24 cellular contexts compared by ENCODE assay signal in genomic region chr1:226335653-226336052, GRCh38.
"Had no signal": no experiment of that assay in that cellular context is flagged by ENCODE, and none has a peak within 500 bp of the region (broad histone marks: within the 10 kb centered on the region; RNA-seq: fewer than 3 reads in every experiment).

No MANE protein-coding gene starts in this region.

- H3K4me1 ChIP-seq: colonic mucosa had no signal

- H3K9me3 ChIP-seq: colonic mucosa, esophagus squamous epithelium, left ventricle myocardium inferior, lower lobe of right lung, stomach, thoracic aorta, transverse colon had no signal

- FAIRE-seq: kidney had no signal

- DNase-seq: colonic mucosa; dermis blood vessel endothelial cell; esophagus squamous epithelium; foreskin melanocyte; head of caudate nucleus; kidney; left cardiac atrium; left ventricle myocardium inferior; lower lobe of right lung; mesenchymal stem cell; naive B cell; posterior cingulate gyrus; spleen; stimulated activated CD4-positive, alpha-beta T cell treated with anti-CD3 and anti-CD28 coated beads, Interleukin-15, amount 100 ng/mL, for 24 hours; stimulated activated CD4-positive, alpha-beta T cell treated with anti-CD3 and anti-CD28 coated beads, Interleukin-2, amount 100 ng/mL, for 24 hours; stimulated activated CD4-positive, alpha-beta T cell treated with anti-CD3 and anti-CD28 coated beads, Interleukin-4, amount 100 ng/mL, for 4 hours; stimulated activated naive B cell treated with anti-CD40 and anti-IgM and Interleukin-4, amounts not matched to agents 10 μg/mL and 1 μg/mL and 100 μg/mL, for 72 hours; stomach; substantia nigra; transverse colon had no signal

- H3K4me3 Mint-ChIP-seq: naive B cell; neural crest cell; stimulated activated naive B cell treated with anti-CD40 and anti-IgM and Interleukin-4, amounts not matched to agents 10 μg/mL and 1 μg/mL and 100 μg/mL, for 72 hours had no signal

- H3K4me2 ChIP-seq: hepatocyte had no signal

- H3K79me2 ChIP-seq: hepatocyte had no signal

- H3K4me3 ChIP-seq: colonic mucosa, esophagus squamous epithelium, hepatocyte, left ventricle myocardium inferior, lower lobe of right lung, spleen, stomach, thoracic aorta, transverse colon had no signal

- ATAC-seq: left cardiac atrium; lower lobe of right lung; sciatic nerve; stimulated activated naive B cell treated with anti-CD40 and anti-IgM and Interleukin-4, amounts not matched to agents 10 μg/mL and 1 μg/mL and 100 μg/mL, for 72 hours had no signal

- H3K27ac Mint-ChIP-seq: stimulated activated naive B cell treated with anti-CD40 and anti-IgM and Interleukin-4, amounts not matched to agents 10 μg/mL and 1 μg/mL and 100 μg/mL, for 72 hours had no signal

- H3K36me3 ChIP-seq: colonic mucosa, esophagus squamous epithelium, left ventricle myocardium inferior, lower lobe of right lung, spleen, stomach, thoracic aorta, transverse colon had no signal

- H3K27ac ChIP-seq: colonic mucosa, esophagus squamous epithelium, hepatocyte, left ventricle myocardium inferior, lower lobe of right lung, spleen, stomach, thoracic aorta, transverse colon had no signal

- H2AFZ ChIP-seq: hepatocyte had no signal
